Comparison of ENCODE assay signal across 1 cellular context in genomic region chr16:70380919-70381603, GRCh38.
A peak's percentile ranks its signal among the peaks of the same experiment; 100 is the strongest.
TF ChIP-seq lines count a peak whose summit lies in the region.

No MANE protein-coding gene starts in this region.

TF ChIP-seq in HEK293, 187 proteins besides CTCF, POLR2A, EP300 and RAD21 (continued from another document and continues in another):
- TF ChIP-seq ZBTB6 (tag by site-specific recombination; IDR thresholded peaks at IDR 0.05) (no peak), ZNF426 (tag by site-specific recombination; IDR thresholded peaks at IDR 0.05) (no peak), ZNF416 (tag by site-specific recombination; IDR thresholded peaks at IDR 0.05) (no peak), ZNF311 (tag by site-specific recombination; IDR thresholded peaks at IDR 0.05; ENCODE audit: borderline replicate concordance) (no peak), PATZ1 (tag by site-specific recombination; IDR thresholded peaks at IDR 0.05) (peak; percentile 79), ZNF133 (tag by site-specific recombination; IDR thresholded peaks at IDR 0.05) (peak; percentile 23; the same call in 1 of the 2 replicates), SP2 (tag by site-specific recombination; IDR thresholded peaks at IDR 0.05) (peak; percentile 94), PRDM4 (tag by site-specific recombination; IDR thresholded peaks at IDR 0.05) (no peak), ZNF488 (tag by site-specific recombination; IDR thresholded peaks at IDR 0.05) (no peak), SETDB1 (IDR thresholded peaks at IDR 0.05; ENCODE audit: insufficient read length, low read length) (no peak), GLI2 (tag by site-specific recombination; IDR thresholded peaks at IDR 0.05; ENCODE audit: borderline replicate concordance, low read depth) (no peak), KLF8 (tag by site-specific recombination; IDR thresholded peaks at IDR 0.05) (peak; percentile 12; the same call in 1 of the 2 replicates), ZNF449 (tag by site-specific recombination; IDR thresholded peaks at IDR 0.05) (no peak), ZNF596 (tag by site-specific recombination; IDR thresholded peaks at IDR 0.05) (no peak), PBX3 (CRISPR knock-in tag; IDR thresholded peaks at IDR 0.05) (no peak), ZNF10 (tag by site-specific recombination; IDR thresholded peaks at IDR 0.05) (no peak), ZNF24 (tag by site-specific recombination; IDR thresholded peaks at IDR 0.05) (no peak), ZNF280C (tag by site-specific recombination; IDR thresholded peaks at IDR 0.05) (no peak), ZNF626 (tag by site-specific recombination; IDR thresholded peaks at IDR 0.05) (no peak), ZNF114 (tag by site-specific recombination; IDR thresholded peaks at IDR 0.05) (no peak), KLF7 (tag by site-specific recombination; IDR thresholded peaks at IDR 0.05; ENCODE audit: borderline replicate concordance) (no peak), ZNF513 (tag by site-specific recombination; IDR thresholded peaks at IDR 0.05) (no peak; the same call in 1 of the 2 replicates), ZNF544 (tag by site-specific recombination; IDR thresholded peaks at IDR 0.05) (no peak), ZBTB1 (tag by site-specific recombination; IDR thresholded peaks at IDR 0.05) (no peak), ZNF747 (tag by site-specific recombination; IDR thresholded peaks at IDR 0.05) (no peak), ZNF645 (tag by site-specific recombination; IDR thresholded peaks at IDR 0.05) (no peak), SCRT2 (tag by site-specific recombination; IDR thresholded peaks at IDR 0.05) (no peak; the same call in none of the 2 replicates), ZNF830 (tag by site-specific recombination; IDR thresholded peaks at IDR 0.05; ENCODE audit: low read depth) (no peak), ZSCAN4 (tag by site-specific recombination; IDR thresholded peaks at IDR 0.05) (no peak), ZBTB10 (tag by site-specific recombination; IDR thresholded peaks at IDR 0.05) (peak; percentile 37; the same call in 1 of the 2 replicates), ZNF362 (tag by site-specific recombination; IDR thresholded peaks at IDR 0.05) (no peak), REPIN1 (tag by site-specific recombination; IDR thresholded peaks at IDR 0.05; ENCODE audit: low read depth) (no peak), ZBTB17 (tag by site-specific recombination; IDR thresholded peaks at IDR 0.05) (no peak), ZNF549 (tag by site-specific recombination; IDR thresholded peaks at IDR 0.05) (no peak), ZNF692 (tag by site-specific recombination; IDR thresholded peaks at IDR 0.05) (peak; percentile 73), OSR2 (tag by site-specific recombination; IDR thresholded peaks at IDR 0.05) (no peak), ZNF132 (tag by site-specific recombination; IDR thresholded peaks at IDR 0.05; ENCODE audit: borderline replicate concordance) (no peak)
